ENCODE assay signal across 12 cellular contexts in the genomic region with DNA sequence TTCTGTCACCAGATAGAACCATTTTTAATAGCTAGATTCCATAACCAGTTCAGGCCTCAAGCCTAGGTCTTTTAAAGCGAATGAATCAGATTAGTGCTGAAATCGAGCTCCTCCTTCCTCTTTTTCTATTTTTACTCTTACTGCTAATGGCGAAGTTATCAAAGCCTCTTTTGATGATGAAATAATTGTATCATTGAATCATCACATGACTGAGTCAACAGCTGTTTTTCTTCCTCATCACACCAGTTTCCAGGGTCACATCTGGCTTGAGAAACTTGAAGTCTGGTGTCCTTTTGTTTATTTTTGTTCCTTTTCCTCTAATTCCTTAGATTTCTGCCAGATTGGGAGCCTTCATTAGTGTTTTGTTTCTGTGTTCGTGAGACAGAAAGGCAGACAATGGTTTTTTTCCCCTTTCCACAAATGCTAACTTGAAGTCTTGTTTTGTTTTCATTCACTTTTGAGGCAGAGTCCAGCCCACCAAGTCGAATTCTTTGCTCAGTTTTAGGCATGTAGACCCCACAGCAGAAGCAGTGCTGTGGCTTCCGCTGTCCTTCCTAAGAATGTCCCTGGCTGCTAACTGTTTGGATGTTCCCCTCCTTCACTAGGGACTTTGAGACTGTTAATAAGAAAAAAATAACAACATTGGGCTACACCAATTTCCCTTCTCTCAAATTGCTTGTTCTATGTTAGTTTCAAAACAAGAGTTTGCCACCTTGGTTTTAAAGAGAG. TPM values are rescaled to one million over a fixed set of nuclear protein-coding genes. Genes with fewer than 3 reads are reported as not detected.
DNase-seq lines count a peak whose midpoint lies in the region; ATAC-seq, FAIRE-seq and TF ChIP-seq lines count a peak whose summit lies in the region.
"Had no signal": no experiment of that assay in that cellular context is flagged by ENCODE, and none has a peak within 500 bp of the region (broad histone marks: within the 10 kb centered on the region; RNA-seq: fewer than 3 reads in every experiment).

No MANE protein-coding gene starts in this region.

- no peak for TF ChIP-seq CTCF in fibroblast of mammary gland (conservative IDR thresholded peaks at IDR 0.05; ENCODE audit: control insufficient read depth, insufficient read depth, low read depth, low read length)
- TF ChIP-seq CTCF in osteocyte (IDR thresholded peaks at IDR 0.05) = no peak

- H3K36me3 Mint-ChIP-seq in osteocyte (ENCODE audit: unreplicated experiment) = no peaks in the 10 kb centered on the region
- H3K36me3 Mint-ChIP-seq in CD4-positive, alpha-beta memory T cell = no peaks in the 10 kb centered on the region

- DNase-seq in AML-193 (lab: John Stamatoyannopoulos, UW) (peak; percentile 69 to 83), SJSA1 (ENCODE audit: low read depth in 1 of 2, low spot score in 2 of 2) (peak in 1 of 2 experiments; percentile 82), fibroblast of mammary gland (ENCODE audit: low read depth) (peak; percentile 96), osteocyte (ENCODE audit: extremely low spot score, unreplicated experiment) (no peak), RCC 7860 (ENCODE audit: low spot score) (no peak), NCI-H1417 (lab: John Stamatoyannopoulos, UW) (no peak)
- no peak for DNase-seq in CD4-positive, alpha-beta memory T cell
- DNase-seq: DMS153, NCI-H2227 treated with DMSO at 0.1 percent for 48 hours, retina had no signal

- FAIRE-seq in RCC 7860 (lab: Jason Lieb, UNC) = no peak

- H3K27ac Mint-ChIP-seq in osteocyte (ENCODE audit: unreplicated experiment) = peak overlapping the region; percentile 87
- H3K27ac Mint-ChIP-seq in CD4-positive, alpha-beta memory T cell = no peak overlapping the region

- H3K4me3 Mint-ChIP-seq in osteocyte (ENCODE audit: unreplicated experiment) = no peak overlapping the region
- H3K4me3 Mint-ChIP-seq in CD4-positive, alpha-beta memory T cell = no peak overlapping the region

- H3K4me1 ChIP-seq in SJSA1 (replicated peaks) = peaks cover 19% of the 10 kb centered on the region
- no peaks in the 10 kb centered on the region for H3K4me1 ChIP-seq in CD4-positive, alpha-beta memory T cell (ENCODE audit: insufficient read depth, low read length)

- no peaks in the 10 kb centered on the region for H3K9me3 ChIP-seq in SJSA1 (replicated peaks)
- no peaks in the 10 kb centered on the region for H3K9me3 ChIP-seq in CD4-positive, alpha-beta memory T cell (ENCODE audit: control insufficient read depth in 1 of 2, low read length in 2 of 2)
- H3K9me3 ChIP-seq: HAP-1 had no signal

- H3K4me3 ChIP-seq in SJSA1 (no peak overlapping the region), fibroblast of mammary gland (ENCODE audit: control insufficient read depth, low read depth, low read length) (no peak overlapping the region)
- H3K4me3 ChIP-seq in CD4-positive, alpha-beta memory T cell (ENCODE audit: low read length in 2 of 2) = no peak overlapping the region
- H3K4me3 ChIP-seq: HAP-1 had no signal

- peaks cover 14% of the 10 kb centered on the region for H3K4me1 Mint-ChIP-seq in osteocyte (ENCODE audit: unreplicated experiment)
- no peaks in the 10 kb centered on the region for H3K4me1 Mint-ChIP-seq in CD4-positive, alpha-beta memory T cell

- H3K9me3 Mint-ChIP-seq in osteocyte (ENCODE audit: unreplicated experiment) = no peaks in the 10 kb centered on the region
- H3K9me3 Mint-ChIP-seq in CD4-positive, alpha-beta memory T cell = no peaks in the 10 kb centered on the region

- no peaks in the 10 kb centered on the region for H3K27me3 ChIP-seq in SJSA1 (replicated peaks)
- no peaks in the 10 kb centered on the region for H3K27me3 ChIP-seq in CD4-positive, alpha-beta memory T cell (ENCODE audit: insufficient read depth, low read length)

- intact Hi-C loops in CD4-positive, alpha-beta memory T cell (cut with micrococcal nuclease) = no loop called here

- ATAC-seq in GM19328 (IDR thresholded peaks at IDR 0.05; ENCODE audit: unreplicated experiment) = no peak

- POLR2A ChIA-PET in CD4-positive, alpha-beta memory T cell (lab: Charles Lee; ENCODE audit: partially characterized antibody) = no interaction called here

- H3K27ac ChIP-seq in SJSA1 = peak overlapping the region; percentile 48
- no peak overlapping the region for H3K27ac ChIP-seq in CD4-positive, alpha-beta memory T cell (ENCODE audit: low read depth, low read length)

- CTCF ChIA-PET in CD4-positive, alpha-beta memory T cell (lab: Charles Lee; ENCODE audit: partially characterized antibody) = no interaction called here

- peaks cover 9% of the 10 kb centered on the region for H3K27me3 Mint-ChIP-seq in osteocyte (ENCODE audit: unreplicated experiment)
- H3K27me3 Mint-ChIP-seq in CD4-positive, alpha-beta memory T cell = peaks cover 16 to 19% of the 10 kb centered on the region in 2 donors

- no peaks in the 10 kb centered on the region for H3K36me3 ChIP-seq in SJSA1
- no peaks in the 10 kb centered on the region for H3K36me3 ChIP-seq in CD4-positive, alpha-beta memory T cell (ENCODE audit: insufficient read depth, low read length)
- H3K36me3 ChIP-seq: HAP-1 had no signal

RNA-seq across cellular contexts. Expression of a gene that starts 51.9 kb away (rescaled TPM):
- 0.66 and 0.87 TPM in 2 replicates for total RNA-seq in SJSA1 (2014; rRNA removed; shearing (Covaris generic))
- not detected in 2 replicates for total RNA-seq in osteocyte
- total RNA-seq in CD4-positive, alpha-beta memory T cell = not detected
- polyA plus RNA-seq in CD4-positive, alpha-beta memory T cell = not detected

Comparison
In these comparisons a context has a peak if more than half of its experiments do, and no peak if none do; other contexts are left out.
1. DNase-seq: peak in AML-193 (2 of 2) and fibroblast of mammary gland (single experiment); none in osteocyte (single experiment), RCC 7860 (single experiment), NCI-H1417 (0 of 3) and CD4-positive, alpha-beta memory T cell (0 of 5).